8 cellular contexts compared by ENCODE assay signal in genomic region chr12:56046027-56046780, GRCh38. TPM values are rescaled to one million over a fixed set of nuclear protein-coding genes. Genes with fewer than 3 reads are reported as not detected.
DNase-seq lines count a peak whose midpoint lies in the region; ATAC-seq, FAIRE-seq and TF ChIP-seq lines count a peak whose summit lies in the region.

No MANE protein-coding gene starts in this region.

- peaks cover 32% of the 10 kb centered on the region for H3K4me1 Mint-ChIP-seq in activated CD4-positive, alpha-beta T cell treated with anti-CD3 and anti-CD28 coated beads, Interleukin-2, amount 10 ng/mL, durations not matched to agents 7 days and 5 days

- TF ChIP-seq EP300 in K562 (IDR thresholded peaks at IDR 0.05; ENCODE audit: low read length): no peak

- H3K27ac Mint-ChIP-seq in activated CD4-positive, alpha-beta T cell treated with anti-CD3 and anti-CD28 coated beads, Interleukin-2, amount 10 ng/mL, durations not matched to agents 7 days and 5 days: peak overlapping the region; percentile 66

- H2BK12ac ChIP-seq in neuronal stem cell (ENCODE audit: low read length): no peak overlapping the region

- H3K27me3 ChIP-seq in K562 (ENCODE audit: control insufficient read depth in 2 of 2, insufficient read depth in 2 of 2, low read length in 2 of 2): no peaks in the 10 kb centered on the region
- H3K27me3 ChIP-seq in neuronal stem cell (ENCODE audit: control insufficient read depth in 3 of 3, insufficient read depth in 3 of 3, low read depth in 1 of 3, low read length in 3 of 3): no peaks in the 10 kb centered on the region

- peaks cover 31% of the 10 kb centered on the region for H3K36me3 Mint-ChIP-seq in activated CD4-positive, alpha-beta T cell treated with anti-CD3 and anti-CD28 coated beads, Interleukin-2, amount 10 ng/mL, durations not matched to agents 7 days and 5 days (ENCODE audit: low read depth)

- no peak for DNase-seq in activated CD4-positive, alpha-beta T cell treated with anti-CD3 and anti-CD28 coated beads, Interleukin-2, amount 10 ng/mL, durations not matched to agents 7 days and 5 days
- no peak for DNase-seq in activated CD4-positive, alpha-beta T cell treated with anti-CD3 and anti-CD28 coated beads, Interleukin-2, amount 50 U/mL, for 4 hours
- DNase-seq in NAMALWA (ENCODE audit: low spot score) (peak; percentile 38), K562 (ENCODE audit: extremely low read depth in 1 of 4, low spot score in 3 of 4) (peak in 2 of 4 experiments; percentile 5 to 27), neuronal stem cell (ENCODE audit: low spot score) (no peak), NCI-H2171 treated with DMSO at 0.1 percent for 48 hours (lab: John Stamatoyannopoulos, UW) (no peak)

- H3K4me1 ChIP-seq in K562 (replicated peaks in 1 of 2; ENCODE audit: control insufficient read depth in 2 of 2, insufficient read depth in 2 of 2, low read length in 2 of 2): peaks cover 11 to 14% of the 10 kb centered on the region in 2 experiments; a peak in 4 of 5 replicates
- H3K4me1 ChIP-seq in neuronal stem cell (ENCODE audit: control insufficient read depth in 2 of 2, insufficient read depth in 1 of 2, low read depth in 1 of 2, low read length in 2 of 2): peaks cover 3 to 6% of the 10 kb centered on the region in 2 donors

- H2AFZ ChIP-seq in K562 (ENCODE audit: low read depth, low read length): no peak overlapping the region
- H2AFZ ChIP-seq in neuronal stem cell (ENCODE audit: low read length): no peak overlapping the region

- no TSS peak for BruUV-seq in K562 (replicated peaks; lab: Mats Ljungman, UMichigan)

- H3K36me3 ChIP-seq in K562 (ENCODE audit: control insufficient read depth, insufficient read depth, low read length): peaks cover 38% of the 10 kb centered on the region
- peaks cover 18 to 33% of the 10 kb centered on the region in 2 donors for H3K36me3 ChIP-seq in neuronal stem cell (replicated peaks in 1 of 2; ENCODE audit: control insufficient read depth in 2 of 2, insufficient read depth in 2 of 2, low read length in 2 of 2)

- H3K79me2 ChIP-seq in K562 (ENCODE audit: control insufficient read depth, insufficient read depth, low read length): peaks cover 27% of the 10 kb centered on the region

- TF ChIP-seq CTCF in K562 (IDR thresholded peaks at IDR 0.05 in 2 of 3, conservative IDR thresholded peaks at IDR 0.05 in 1 of 3; ENCODE audit: insufficient read depth in 2 of 3, low read depth in 1 of 3, low read length in 3 of 3): no peak

- in situ Hi-C loops in K562 (cut with MboI): no loop called here

- POLR2A ChIA-PET in activated CD4-positive, alpha-beta T cell treated with anti-CD3 and anti-CD28 coated beads, Interleukin-2, amount 10 ng/mL, durations not matched to agents 7 days and 5 days (lab: Charles Lee): no interaction called here
- POLR2A ChIA-PET in K562 (lab: Yijun Ruan, JAX): interaction anchor here (0.6 to 4.6 kb wide), 15 partner anchors 9 to 344 kb away, joined by 3 to 21 read pairs (median 3); partner anchors contain the start of genes ANKRD52, PA2G4, RAB5B and RPL41

- peaks cover 5% of the 10 kb centered on the region for H3K79me1 ChIP-seq in neuronal stem cell (ENCODE audit: low read depth, low read length)

- no peak overlapping the region for H2BK5ac ChIP-seq in neuronal stem cell (ENCODE audit: low read length)

- 68% methylated on average over 9 of the region's 9 CpGs for WGBS in K562 (ENCODE audit: insufficient coverage, low coverage, missing lambda C conversion rate)
- no CpG with 5 or more reads among the region's 9 CpGs for WGBS in neuronal stem cell (ENCODE audit: extremely low coverage in 2 of 2, insufficient read length in 2 of 2, insufficient replicate concordance in 1 of 2), 2 donors

- H3K9me3 Mint-ChIP-seq in activated CD4-positive, alpha-beta T cell treated with anti-CD3 and anti-CD28 coated beads, Interleukin-2, amount 10 ng/mL, durations not matched to agents 7 days and 5 days: no peaks in the 10 kb centered on the region

- H3K27me3 Mint-ChIP-seq in activated CD4-positive, alpha-beta T cell treated with anti-CD3 and anti-CD28 coated beads, Interleukin-2, amount 10 ng/mL, durations not matched to agents 7 days and 5 days: no peaks in the 10 kb centered on the region

- H3K4me2 ChIP-seq in K562 (ENCODE audit: insufficient read depth, low read length): no peak overlapping the region
- H3K4me2 ChIP-seq in neuronal stem cell (ENCODE audit: insufficient read depth, low read length, poor library complexity, severe bottlenecking): no peak overlapping the region

- H3K23ac ChIP-seq in neuronal stem cell (ENCODE audit: low read depth, low read length, poor library complexity): no peak overlapping the region

- H3K4me3 ChIP-seq in K562 (no peak overlapping the region), neuronal stem cell (ENCODE audit: low read length in 2 of 2) (no peak overlapping the region)

- no peak overlapping the region for H2AK5ac ChIP-seq in neuronal stem cell (ENCODE audit: low read depth, low read length)

- H3K18ac ChIP-seq in neuronal stem cell (ENCODE audit: low read length): no peak overlapping the region

- H3K4ac ChIP-seq in neuronal stem cell (ENCODE audit: low read length): peak overlapping the region; percentile 38

- H3K9me1 ChIP-seq in K562 (ENCODE audit: control insufficient read depth, insufficient read depth, low read length): no peaks in the 10 kb centered on the region

- H2BK15ac ChIP-seq in neuronal stem cell (ENCODE audit: low read length): no peak overlapping the region

- H3K27ac ChIP-seq in K562 (ENCODE audit: extremely low read depth, low read depth, low read length): peak overlapping the region; percentile 72
- peak overlapping the region; percentile 54 for H3K27ac ChIP-seq in neuronal stem cell (replicated peaks; ENCODE audit: low read length)

- peak overlapping the region in 1 of 2 experiments; percentile 47; a peak in 2 of 4 replicates for H3K9ac ChIP-seq in K562 (ENCODE audit: insufficient read depth in 1 of 2, low read depth in 2 of 2, low read length in 2 of 2)
- H3K9ac ChIP-seq in neuronal stem cell (ENCODE audit: low read depth, low read length, poor library complexity): no peak overlapping the region

- TF ChIP-seq RAD21 in K562 (CRISPR knock-in tag; conservative IDR thresholded peaks at IDR 0.05 in 1 of 2, IDR thresholded peaks at IDR 0.05 in 1 of 2): no peak

- H3K14ac ChIP-seq in neuronal stem cell (ENCODE audit: low read length): no peak overlapping the region

- intact Hi-C loops in K562 (cut with micrococcal nuclease): loop anchor here (5.0 to 10.0 kb wide), 2 partner anchors 146 to 179 kb away; partner anchors contain the start of genes NABP2 and RNF41

- H3K4me3 Mint-ChIP-seq in activated CD4-positive, alpha-beta T cell treated with anti-CD3 and anti-CD28 coated beads, Interleukin-2, amount 10 ng/mL, durations not matched to agents 7 days and 5 days: no peak overlapping the region

- ATAC-seq in K562: peak; percentile 2; the same call in 2 of the 3 replicates
- ATAC-seq in GM18498 (IDR thresholded peaks at IDR 0.05; ENCODE audit: unreplicated experiment): no peak
- ATAC-seq in GM21515 (IDR thresholded peaks at IDR 0.05; ENCODE audit: unreplicated experiment): no peak

- peak; percentile 5; the same call in 1 of the 2 replicates for TF ChIP-seq POLR2A in K562 (conservative IDR thresholded peaks at IDR 0.05)

- no peak overlapping the region for H4K8ac ChIP-seq in neuronal stem cell (ENCODE audit: low read depth, low read length)

- CTCF ChIA-PET in activated CD4-positive, alpha-beta T cell treated with anti-CD3 and anti-CD28 coated beads, Interleukin-2, amount 10 ng/mL, durations not matched to agents 7 days and 5 days (lab: Charles Lee): interaction anchor here (1.2 to 3.9 kb wide), 11 partner anchors 17 to 307 kb away, joined by 3 to 16 read pairs (median 6); partner anchors contain the start of genes DGKA, ESYT1, PA2G4 and RAB5B
- CTCF ChIA-PET in K562 (lab: Yijun Ruan, JAX; ENCODE audit: low intra/inter-chr PET ratio): interaction anchor here (0.7 to 1.2 kb wide), 4 partner anchors 50 to 396 kb away, joined by 4 to 6 read pairs (median 6); partner anchors contain the start of genes MYL6 and ZC3H10

- FAIRE-seq in K562 (lab: Jason Lieb, UNC): no peak

- no peak overlapping the region for H4K91ac ChIP-seq in neuronal stem cell (ENCODE audit: low read depth, low read length, poor library complexity)

- H2BK120ac ChIP-seq in neuronal stem cell (ENCODE audit: low read depth, low read length): no peak overlapping the region

- H3K9me3 ChIP-seq in K562 (replicated peaks; ENCODE audit: control insufficient read depth, insufficient read depth, low read depth, low read length) (no peaks in the 10 kb centered on the region), neuronal stem cell (replicated peaks in 1 of 2; ENCODE audit: control insufficient read depth in 2 of 2, insufficient read depth in 1 of 2, low read depth in 1 of 2, low read length in 2 of 2) (no peaks in the 10 kb centered on the region)

- no peaks in the 10 kb centered on the region; the same call in 1 of the 2 replicates for H4K20me1 ChIP-seq in K562 (replicated peaks; ENCODE audit: control insufficient read depth, insufficient read depth, low read length)

RNA-seq across cellular contexts. Expression of gene RPS26, which starts 4.5 kb away (rescaled TPM):
- total RNA-seq in activated CD4-positive, alpha-beta T cell treated with anti-CD3 and anti-CD28 coated beads, Interleukin-2, amount 10 ng/mL, durations not matched to agents 7 days and 5 days: 10 to 100 TPM; 47.2 to 48.3 TPM
- total RNA-seq in K562 (2011; cell fraction: chromatin; rRNA removed; ENCODE audit: low replicate concordance): 81.1 and 108 TPM in 2 replicates
- 111 and 126 TPM in 2 replicates for total RNA-seq in K562 (2011; cell fraction: nucleolus; rRNA removed)
- 132 and 142 TPM in 2 replicates for total RNA-seq in K562 (2011; cell fraction: nucleoplasm; rRNA removed)
- total RNA-seq in K562 (2014; rRNA removed) (352 and 493 TPM in 2 replicates), K562 (2014; rRNA removed; fragmentation: Illumina TruSeq; extraction: Trizol) (788 and 907 TPM in 2 replicates), K562 (2015; rRNA removed; fragmentation: Illumina TruSeq; extraction: Trizol) (746 and 852 TPM in 2 replicates), K562 (2021) (59.8 and 70.2 TPM in 2 replicates)
- polyA plus RNA-seq in K562 (2011; rRNA removed) (376 and 443 TPM in 2 replicates), K562 (2014; fragmentation: Illumina TruSeq; extraction: Trizol) (658 and 1,033 TPM in 2 replicates), K562 (2014; fragmentation: Nextera tagmentation; extraction: Ambion mirVana) (1,000 to 10,000 TPM; 1,319 to 1,589 TPM), K562 (2014; rRNA removed) (403 and 523 TPM in 2 replicates)
- polyA plus RNA-seq in K562 (2011; cell fraction: cytosol; rRNA removed): 954 and 1,184 TPM in 2 replicates
- 224 and 243 TPM in 2 replicates for polyA plus RNA-seq in K562 (2011; cell fraction: nucleus; rRNA removed)
- 372 and 548 TPM in 2 replicates for polyA plus RNA-seq in K562 (2012)
- 556 and 722 TPM in 2 replicates for polyA minus RNA-seq in K562 (2011; rRNA and poly(A)+ RNA removed)
- 78.1 and 105 TPM in 2 replicates for polyA minus RNA-seq in K562 (2011; cell fraction: cytosol; rRNA and poly(A)+ RNA removed)
- polyA minus RNA-seq in K562 (2011; cell fraction: nucleus; rRNA and poly(A)+ RNA removed): 51.7 and 82.0 TPM in 2 replicates
- 589 TPM for polyA plus RNA-seq in neuronal stem cell (2013, experiment 1 of 2)
- 551 TPM for polyA plus RNA-seq in neuronal stem cell (2013, experiment 2 of 2)

RNA-seq across cellular contexts. Expression of gene IKZF4, which starts 25.4 kb away (rescaled TPM):
- total RNA-seq in activated CD4-positive, alpha-beta T cell treated with anti-CD3 and anti-CD28 coated beads, Interleukin-2, amount 10 ng/mL, durations not matched to agents 7 days and 5 days: 10 to 100 TPM; 15.7 to 17.4 TPM
- 32.0 and 35.8 TPM in 2 replicates for total RNA-seq in K562 (2011; cell fraction: chromatin; rRNA removed; ENCODE audit: low replicate concordance)
- total RNA-seq in K562 (2011; cell fraction: nucleolus; rRNA removed): 14.9 and 21.0 TPM in 2 replicates
- 29.4 and 36.0 TPM in 2 replicates for total RNA-seq in K562 (2011; cell fraction: nucleoplasm; rRNA removed)
- total RNA-seq in K562 (2014; rRNA removed): 1.9 and 3.9 TPM in 2 replicates
- 2.8 TPM in 2 replicates for total RNA-seq in K562 (2014; rRNA removed; fragmentation: Illumina TruSeq; extraction: Trizol)
- total RNA-seq in K562 (2015; rRNA removed; fragmentation: Illumina TruSeq; extraction: Trizol): 3.6 and 4.6 TPM in 2 replicates
- total RNA-seq in K562 (2021): 16.0 and 16.3 TPM in 2 replicates
- 6.7 and 8.2 TPM in 2 replicates for polyA plus RNA-seq in K562 (2011; rRNA removed)
- 7.7 and 10.7 TPM in 2 replicates for polyA plus RNA-seq in K562 (2011; cell fraction: cytosol; rRNA removed)
- polyA plus RNA-seq in K562 (2011; cell fraction: nucleus; rRNA removed): 19.0 and 35.6 TPM in 2 replicates
- polyA plus RNA-seq in K562 (2012): 9.7 and 17.3 TPM in 2 replicates
- polyA plus RNA-seq in K562 (2014; fragmentation: Illumina TruSeq; extraction: Trizol): 13.5 and 16.0 TPM in 2 replicates
- 1 to 10 TPM; 2.8 to 3.6 TPM for polyA plus RNA-seq in K562 (2014; fragmentation: Nextera tagmentation; extraction: Ambion mirVana)
- 6.4 and 10.2 TPM in 2 replicates for polyA plus RNA-seq in K562 (2014; rRNA removed)
- polyA minus RNA-seq in K562 (2011; rRNA and poly(A)+ RNA removed): 8.0 and 8.6 TPM in 2 replicates
- polyA minus RNA-seq in K562 (2011; cell fraction: cytosol; rRNA and poly(A)+ RNA removed): 10.7 and 13.7 TPM in 2 replicates
- polyA minus RNA-seq in K562 (2011; cell fraction: nucleus; rRNA and poly(A)+ RNA removed): 5.8 and 6.8 TPM in 2 replicates
- 9.9 TPM for polyA plus RNA-seq in neuronal stem cell (2013, experiment 1 of 2)
- 9.8 TPM for polyA plus RNA-seq in neuronal stem cell (2013, experiment 2 of 2)

RNA-seq across cellular contexts. Expression of gene ERBB3, which starts 33.8 kb away (rescaled TPM):
- 1 to 10 TPM; 1.3 to 1.5 TPM for total RNA-seq in activated CD4-positive, alpha-beta T cell treated with anti-CD3 and anti-CD28 coated beads, Interleukin-2, amount 10 ng/mL, durations not matched to agents 7 days and 5 days
- 26.3 and 40.1 TPM in 2 replicates for total RNA-seq in K562 (2011; cell fraction: chromatin; rRNA removed; ENCODE audit: low replicate concordance)
- 15.7 and 18.8 TPM in 2 replicates for total RNA-seq in K562 (2011; cell fraction: nucleolus; rRNA removed)
- 18.2 and 30.1 TPM in 2 replicates for total RNA-seq in K562 (2011; cell fraction: nucleoplasm; rRNA removed)
- total RNA-seq in K562 (2014; rRNA removed) (3.6 and 4.2 TPM in 2 replicates), K562 (2014; rRNA removed; fragmentation: Illumina TruSeq; extraction: Trizol) (2.6 and 3.1 TPM in 2 replicates), K562 (2015; rRNA removed; fragmentation: Illumina TruSeq; extraction: Trizol) (2.0 and 2.6 TPM in 2 replicates), K562 (2021) (5.1 and 5.5 TPM in 2 replicates)
- polyA plus RNA-seq in K562 (2011; rRNA removed) (5.3 and 12.2 TPM in 2 replicates), K562 (2014; fragmentation: Illumina TruSeq; extraction: Trizol) (4.0 and 5.4 TPM in 2 replicates), K562 (2014; fragmentation: Nextera tagmentation; extraction: Ambion mirVana) (1 to 10 TPM; 1.5 to 1.8 TPM), K562 (2014; rRNA removed) (3.8 and 7.4 TPM in 2 replicates)
- 2.8 and 9.7 TPM in 2 replicates for polyA plus RNA-seq in K562 (2011; cell fraction: cytosol; rRNA removed)
- 5.9 and 15.1 TPM in 2 replicates for polyA plus RNA-seq in K562 (2011; cell fraction: nucleus; rRNA removed)
- 2.7 and 9.2 TPM in 2 replicates for polyA plus RNA-seq in K562 (2012)
- polyA minus RNA-seq in K562 (2011; rRNA and poly(A)+ RNA removed): 9.6 and 21.6 TPM in 2 replicates
- polyA minus RNA-seq in K562 (2011; cell fraction: cytosol; rRNA and poly(A)+ RNA removed): 5.8 and 11.6 TPM in 2 replicates
- 6.5 and 19.8 TPM in 2 replicates for polyA minus RNA-seq in K562 (2011; cell fraction: nucleus; rRNA and poly(A)+ RNA removed)
- polyA plus RNA-seq in neuronal stem cell (2013, experiment 1 of 2): 4.2 TPM
- polyA plus RNA-seq in neuronal stem cell (2013, experiment 2 of 2): 3.8 TPM

RNA-seq across cellular contexts. Expression of gene SUOX, which starts 49.1 kb away (rescaled TPM):
- 1 to 10 TPM; 2.4 to 3.5 TPM for total RNA-seq in activated CD4-positive, alpha-beta T cell treated with anti-CD3 and anti-CD28 coated beads, Interleukin-2, amount 10 ng/mL, durations not matched to agents 7 days and 5 days
- total RNA-seq in K562 (2011; cell fraction: chromatin; rRNA removed; ENCODE audit: low replicate concordance): 64.5 and 126 TPM in 2 replicates
- 67.9 and 78.4 TPM in 2 replicates for total RNA-seq in K562 (2011; cell fraction: nucleolus; rRNA removed)
- 78.7 and 91.5 TPM in 2 replicates for total RNA-seq in K562 (2011; cell fraction: nucleoplasm; rRNA removed)
- 21.3 and 30.1 TPM in 2 replicates for total RNA-seq in K562 (2014; rRNA removed)
- 18.1 and 22.9 TPM in 2 replicates for total RNA-seq in K562 (2014; rRNA removed; fragmentation: Illumina TruSeq; extraction: Trizol)
- total RNA-seq in K562 (2015; rRNA removed; fragmentation: Illumina TruSeq; extraction: Trizol): 29.9 and 30.0 TPM in 2 replicates
- 23.7 and 25.8 TPM in 2 replicates for total RNA-seq in K562 (2021)
- 31.2 and 31.5 TPM in 2 replicates for polyA plus RNA-seq in K562 (2011; rRNA removed)
- 33.1 and 43.9 TPM in 2 replicates for polyA plus RNA-seq in K562 (2011; cell fraction: cytosol; rRNA removed)
- 62.5 and 76.6 TPM in 2 replicates for polyA plus RNA-seq in K562 (2011; cell fraction: nucleus; rRNA removed)
- 26.9 and 29.9 TPM in 2 replicates for polyA plus RNA-seq in K562 (2012)
- 32.2 and 39.7 TPM in 2 replicates for polyA plus RNA-seq in K562 (2014; fragmentation: Illumina TruSeq; extraction: Trizol)
- 10 to 100 TPM in 1 of 2 experiments, 1 to 10 TPM in 1; 9.2 to 21.6 TPM for polyA plus RNA-seq in K562 (2014; fragmentation: Nextera tagmentation; extraction: Ambion mirVana)
- polyA plus RNA-seq in K562 (2014; rRNA removed): 25.4 and 27.9 TPM in 2 replicates
- polyA minus RNA-seq in K562 (2011; rRNA and poly(A)+ RNA removed): 30.3 and 35.2 TPM in 2 replicates
- polyA minus RNA-seq in K562 (2011; cell fraction: cytosol; rRNA and poly(A)+ RNA removed): 16.8 and 19.6 TPM in 2 replicates
- 24.4 and 37.4 TPM in 2 replicates for polyA minus RNA-seq in K562 (2011; cell fraction: nucleus; rRNA and poly(A)+ RNA removed)
- polyA plus RNA-seq in neuronal stem cell (2013, experiment 1 of 2): 17.3 TPM
- polyA plus RNA-seq in neuronal stem cell (2013, experiment 2 of 2): 18.0 TPM

RNA-seq across cellular contexts. Expression of gene PA2G4, which starts 58.2 kb away (rescaled TPM):
- total RNA-seq in activated CD4-positive, alpha-beta T cell treated with anti-CD3 and anti-CD28 coated beads, Interleukin-2, amount 10 ng/mL, durations not matched to agents 7 days and 5 days: 100 to 1,000 TPM; 244 to 289 TPM
- total RNA-seq in K562 (2011; cell fraction: chromatin; rRNA removed; ENCODE audit: low replicate concordance): 443 and 498 TPM in 2 replicates
- 275 and 278 TPM in 2 replicates for total RNA-seq in K562 (2011; cell fraction: nucleolus; rRNA removed)
- total RNA-seq in K562 (2011; cell fraction: nucleoplasm; rRNA removed): 263 and 304 TPM in 2 replicates
- total RNA-seq in K562 (2014; rRNA removed) (740 and 811 TPM in 2 replicates), K562 (2014; rRNA removed; fragmentation: Illumina TruSeq; extraction: Trizol) (547 and 561 TPM in 2 replicates), K562 (2015; rRNA removed; fragmentation: Illumina TruSeq; extraction: Trizol) (712 TPM in 2 replicates), K562 (2021) (463 and 470 TPM in 2 replicates)
- polyA plus RNA-seq in K562 (2011; rRNA removed) (650 and 925 TPM in 2 replicates), K562 (2014; fragmentation: Illumina TruSeq; extraction: Trizol) (777 and 884 TPM in 2 replicates), K562 (2014; fragmentation: Nextera tagmentation; extraction: Ambion mirVana) (100 to 1,000 TPM; 230 to 303 TPM), K562 (2014; rRNA removed) (637 and 638 TPM in 2 replicates)
- polyA plus RNA-seq in K562 (2011; cell fraction: cytosol; rRNA removed): 274 and 376 TPM in 2 replicates
- polyA plus RNA-seq in K562 (2011; cell fraction: nucleus; rRNA removed): 287 and 371 TPM in 2 replicates
- polyA plus RNA-seq in K562 (2012): 289 and 533 TPM in 2 replicates
- 622 and 730 TPM in 2 replicates for polyA minus RNA-seq in K562 (2011; rRNA and poly(A)+ RNA removed)
- polyA minus RNA-seq in K562 (2011; cell fraction: cytosol; rRNA and poly(A)+ RNA removed): 223 and 281 TPM in 2 replicates
- polyA minus RNA-seq in K562 (2011; cell fraction: nucleus; rRNA and poly(A)+ RNA removed): 90.7 and 174 TPM in 2 replicates
- 191 TPM for polyA plus RNA-seq in neuronal stem cell (2013, experiment 1 of 2)
- 193 TPM for polyA plus RNA-seq in neuronal stem cell (2013, experiment 2 of 2)
